9 cellular contexts compared by ENCODE assay signal in genomic region chr1:17538428-17539130, GRCh38. TPM values are rescaled to one million over a fixed set of nuclear protein-coding genes. Genes with fewer than 3 reads are reported as not detected.
A peak's percentile ranks its signal among the peaks of the same experiment; 100 is the strongest.
DNase-seq lines count a peak whose midpoint lies in the region; ATAC-seq, FAIRE-seq and TF ChIP-seq lines count a peak whose summit lies in the region.
"Had no signal": no experiment of that assay in that cellular context is flagged by ENCODE, and none has a peak within 500 bp of the region (broad histone marks: within the 10 kb centered on the region; RNA-seq: fewer than 3 reads in every experiment).

No MANE protein-coding gene starts in this region.

- H3K27me3 ChIP-seq in SK-N-SH (ENCODE audit: insufficient read depth) (no peaks in the 10 kb centered on the region), small intestine (ENCODE audit: control insufficient read depth in 2 of 2, insufficient read depth in 2 of 2, low read length in 2 of 2) (peaks cover 0 to 6% of the 10 kb centered on the region in 2 donors)

- DNase-seq in HEK293T (ENCODE audit: extremely low spot score) (peak; percentile 65), SK-N-SH (peak; percentile 84), small intestine (peak; percentile 84)
- no peak for DNase-seq in activated CD4-positive, alpha-beta T cell treated with anti-CD3 and anti-CD28 coated beads for 4 hours
- no peak for DNase-seq in effector CD8-positive, alpha-beta T cell (lab: John Stamatoyannopoulos, UW)
- DNase-seq: activated CD4-positive, alpha-beta T cell treated with anti-CD3 and anti-CD28 coated beads for 1 hour had no signal

- H3K27ac ChIP-seq in SK-N-SH (ENCODE audit: low read depth in 2 of 2, low read length in 1 of 2), result peak overlapping the region in 1 of 2 experiments; percentile 39; a peak in 2 of 4 replicates
- H3K27ac ChIP-seq in small intestine (ENCODE audit: low read depth in 1 of 2, low read length in 1 of 2), result peak overlapping the region in 1 of 2 donors; percentile 59

- no peaks in the 10 kb centered on the region for H4K20me1 ChIP-seq in SK-N-SH (ENCODE audit: insufficient read depth)

- 50% methylated on average over 13 of the region's 13 CpGs for WGBS in SK-N-SH (ENCODE audit: low lambda C conversion rate)
- 9 to 22% (median 15%) methylated on average over 13 of the region's 13 CpGs for WGBS in small intestine, 3 donors

- TF ChIP-seq EP300 in SK-N-SH (IDR thresholded peaks at IDR 0.05; ENCODE audit: borderline replicate concordance in 1 of 2, low read depth in 1 of 2, low read length in 1 of 2), result no peak; a peak in 1 of 4 replicates

- CTCF ChIA-PET in HEK293T (lab: Yijun Ruan, JAX), result interaction anchor here (0.6 to 1.6 kb wide), 3 partner anchors 21 to 68 kb away, joined by 3 to 6 read pairs (median 3); no protein-coding TSS in a partner anchor
- CTCF ChIA-PET in SK-N-SH (lab: Yijun Ruan, JAX), result interaction anchor here (0.8 to 3.7 kb wide), 4 partner anchors 33 to 68 kb away, joined by 3 to 21 read pairs (median 6); no protein-coding TSS in a partner anchor

- no peak for TF ChIP-seq RAD21 in SK-N-SH (IDR thresholded peaks at IDR 0.05; ENCODE audit: low read length)

- peak overlapping the region; percentile 81; the same call in 1 of the 2 replicates for H3K4me2 ChIP-seq in SK-N-SH

- no peak overlapping the region for H3K9ac ChIP-seq in SK-N-SH

- H3F3A ChIP-seq in SK-N-SH (replicated peaks; ENCODE audit: insufficient read depth), result peaks cover 6% of the 10 kb centered on the region

- H3K9me3 ChIP-seq in SK-N-SH (no peaks in the 10 kb centered on the region), iPS-18c (ENCODE audit: control insufficient read depth, insufficient read depth, low read length) (no peaks in the 10 kb centered on the region), small intestine (ENCODE audit: control insufficient read depth, low read depth) (no peaks in the 10 kb centered on the region)

- no peak for FAIRE-seq in small intestine (lab: Jason Lieb, UNC)

- TF ChIP-seq CTCF in SK-N-SH (IDR thresholded peaks at IDR 0.05), result no peak

- H3K9me2 ChIP-seq in SK-N-SH, result no peaks in the 10 kb centered on the region

- H3K4me1 ChIP-seq in SK-N-SH (ENCODE audit: control insufficient read depth in 1 of 2, insufficient read depth in 2 of 2, low read depth in 1 of 2, low read length in 1 of 2) (peaks cover 8 to 24% of the 10 kb centered on the region in 2 experiments), small intestine (ENCODE audit: control insufficient read depth in 2 of 2, insufficient read depth in 1 of 2, low read depth in 1 of 2, low read length in 1 of 2) (peaks cover 0 to 2% of the 10 kb centered on the region in 2 donors)

- no peak overlapping the region for H2AFZ ChIP-seq in SK-N-SH (ENCODE audit: low read depth)

- POLR2A ChIA-PET in HEK293T (lab: Yijun Ruan, JAX), result interaction anchor here (0.9 to 1.2 kb wide), 3 partner anchors 9 to 96 kb away, joined by 3 read pairs; no protein-coding TSS in a partner anchor
- POLR2A ChIA-PET in SK-N-SH (lab: Yijun Ruan, JAX), result no interaction called here

- peaks cover 38% of the 10 kb centered on the region for H3K79me2 ChIP-seq in SK-N-SH (ENCODE audit: insufficient read depth)

- H3K36me3 ChIP-seq in SK-N-SH (replicated peaks in 1 of 2; ENCODE audit: control insufficient read depth in 1 of 2, insufficient read depth in 2 of 2, low read length in 1 of 2), result no peaks in the 10 kb centered on the region
- no peaks in the 10 kb centered on the region for H3K36me3 ChIP-seq in small intestine (ENCODE audit: control insufficient read depth in 2 of 2, insufficient read depth in 2 of 2, low read length in 2 of 2)

- peak overlapping the region in 1 of 2 experiments; percentile 89; a peak in 1 of 4 replicates for H3K4me3 ChIP-seq in SK-N-SH (ENCODE audit: low read depth in 2 of 2, low read length in 1 of 2)
- H3K4me3 ChIP-seq in iPS-18c (ENCODE audit: insufficient read depth, low read depth, low read length), result peak overlapping the region; percentile 65; the same call in 1 of the 2 replicates
- H3K4me3 ChIP-seq in small intestine (ENCODE audit: low read depth in 1 of 2, low read length in 2 of 2), result no peak overlapping the region

- ATAC-seq in HG02571 (IDR thresholded peaks at IDR 0.05; ENCODE audit: unreplicated experiment) (no peak), HG02588 (IDR thresholded peaks at IDR 0.05; ENCODE audit: unreplicated experiment) (no peak)

TF ChIP-seq in HEK293T, 16 proteins besides CTCF, POLR2A, EP300 and RAD21:
- TF ChIP-seq ZNF384 (IDR thresholded peaks at IDR 0.05) (peak; percentile 83), L3MBTL2 (conservative IDR thresholded peaks at IDR 0.05) (no peak)

TF ChIP-seq in SK-N-SH, 30 proteins besides CTCF, POLR2A, EP300 and RAD21:
- TF ChIP-seq RCOR1 (IDR thresholded peaks at IDR 0.05; ENCODE audit: low read length) (peak; percentile 33; the same call in 1 of the 2 replicates), GABPA (IDR thresholded peaks at IDR 0.05; ENCODE audit: low read depth) (no peak), NFIC (IDR thresholded peaks at IDR 0.05; ENCODE audit: borderline replicate concordance) (no peak), GATA2 (CRISPR knock-in tag; IDR thresholded peaks at IDR 0.05) (peak; percentile 23; the same call in 1 of the 2 replicates), MXI1 (IDR thresholded peaks at IDR 0.05; ENCODE audit: low read depth, low read length) (0 out of 2 replicates have a peak, but pooled peaks have one; percentile 16), NRF1 (IDR thresholded peaks at IDR 0.05; ENCODE audit: low read depth, low read length) (no peak)

RNA-seq across cellular contexts. Expression of gene ARHGEF10L, which starts 0.9 kb away (rescaled TPM):
- polyA plus RNA-seq in SK-N-SH (2012; rRNA removed), result 12.5 and 12.6 TPM in 2 replicates
- polyA plus RNA-seq in SK-N-SH (2012; cell fraction: cytosol; rRNA removed), result 3.7 and 6.3 TPM in 2 replicates
- 35.6 and 35.9 TPM in 2 replicates for polyA plus RNA-seq in SK-N-SH (2012; cell fraction: nucleus; rRNA removed)
- polyA plus RNA-seq in small intestine, result 10 to 100 TPM in 1 of 3 donors, 1 to 10 TPM in 2; 5.6 to 62.1 (median 7.8) TPM

Comparison
In these comparisons a context has a peak if more than half of its experiments do, and no peak if none do; other contexts are left out.
1. DNase-seq: peak in HEK293T (single experiment), SK-N-SH (single experiment) and small intestine (single experiment); none in activated CD4-positive, alpha-beta T cell treated with anti-CD3 and anti-CD28 coated beads for 4 hours (0 of 2) and effector CD8-positive, alpha-beta T cell (single experiment).